8 cellular contexts compared by ENCODE assay signal in genomic region chr18:54392621-54393023, GRCh38. TPM values are rescaled to one million over a fixed set of nuclear protein-coding genes. Genes with fewer than 3 reads are reported as not detected.
A peak's percentile ranks its signal among the peaks of the same experiment; 100 is the strongest.
DNase-seq lines count a peak whose midpoint lies in the region; ATAC-seq and TF ChIP-seq lines count a peak whose summit lies in the region.

No MANE protein-coding gene starts in this region.

- no peaks in the 10 kb centered on the region for H3K9me3 ChIP-seq in CD8-positive, alpha-beta T cell (ENCODE audit: low read length)
- H3K9me3 ChIP-seq in heart right ventricle, result no peaks in the 10 kb centered on the region
- H3K9me3 ChIP-seq in gastrocnemius medialis, result no peaks in the 10 kb centered on the region

- no peak overlapping the region for H3K27ac ChIP-seq in CD8-positive, alpha-beta T cell (ENCODE audit: low read depth, low read length)
- H3K27ac ChIP-seq in heart right ventricle (no peak overlapping the region), gastrocnemius medialis (no peak overlapping the region)

- no peak for TF ChIP-seq POLR2A in gastrocnemius medialis (IDR thresholded peaks at IDR 0.05)

- no peaks in the 10 kb centered on the region for H3K36me3 Mint-ChIP-seq in CD8-positive, alpha-beta T cell

- H3K4me1 Mint-ChIP-seq in CD8-positive, alpha-beta T cell (ENCODE audit: low read depth), result peaks cover 4% of the 10 kb centered on the region

- peak; percentile 91 for TF ChIP-seq CTCF in CD8-positive, alpha-beta T cell (IDR thresholded peaks at IDR 0.05)
- TF ChIP-seq CTCF in WI38 (IDR thresholded peaks at IDR 0.05; ENCODE audit: low read depth, low read length) (peak; percentile 52; the same call in 1 of the 2 replicates), heart right ventricle (IDR thresholded peaks at IDR 0.05) (peak; percentile 56 to 78 (median 73)), gastrocnemius medialis (IDR thresholded peaks at IDR 0.05 in 4 of 5, conservative IDR thresholded peaks at IDR 0.05 in 1 of 5) (peak in 4 of 5 experiments; percentile 26 to 67 (median 52))

- H3K27me3 Mint-ChIP-seq in CD8-positive, alpha-beta T cell (ENCODE audit: low read depth), result peaks cover 11% of the 10 kb centered on the region

- no peak overlapping the region for H3K4me3 ChIP-seq in CD8-positive, alpha-beta T cell (ENCODE audit: low read depth, low read length)
- H3K4me3 ChIP-seq in WI38 (ENCODE audit: low read depth, low read length), result no peak overlapping the region
- H3K4me3 ChIP-seq in heart right ventricle, result no peak overlapping the region
- no peak overlapping the region for H3K4me3 ChIP-seq in gastrocnemius medialis

- peak; percentile 56 for ATAC-seq in CD8-positive, alpha-beta T cell
- ATAC-seq in GM18868 (IDR thresholded peaks at IDR 0.05; ENCODE audit: unreplicated experiment) (peak; percentile 55), HG03095 (IDR thresholded peaks at IDR 0.05; ENCODE audit: unreplicated experiment) (peak; percentile 75), heart right ventricle (peak in 2 of 8 donors; percentile 34 to 35), gastrocnemius medialis (peak; percentile 36 to 42)

- H3K36me3 ChIP-seq in CD8-positive, alpha-beta T cell (ENCODE audit: insufficient read depth, low read length), result no peaks in the 10 kb centered on the region
- H3K36me3 ChIP-seq in heart right ventricle (no peaks in the 10 kb centered on the region), gastrocnemius medialis (no peaks in the 10 kb centered on the region)

- intact Hi-C loops in CD8-positive, alpha-beta T cell (cut with DNase I, micrococcal nuclease), result loop anchor here (1.0 to 5.0 kb wide), 4 partner anchors 35 to 590 kb away; partner anchors contain the start of genes C18orf54 (in 1 of the 2) and STARD6 (in 1 of the 2)
- intact Hi-C loops in heart right ventricle (cut with DNase I) (loop anchor here in 4 of 10 donors (5.0 to 10.0 kb wide), 4 partner anchors 252 to 590 kb away; no protein-coding TSS in a partner anchor), gastrocnemius medialis (cut with DNase I; ENCODE audit: low total_unique reads) (no loop called here)

- no peaks in the 10 kb centered on the region for H3K4me1 ChIP-seq in CD8-positive, alpha-beta T cell (ENCODE audit: insufficient read depth, low read length)
- H3K4me1 ChIP-seq in heart right ventricle, result peaks cover 0 to 7% (median 0%) of the 10 kb centered on the region in 9 donors
- H3K4me1 ChIP-seq in gastrocnemius medialis, result no peaks in the 10 kb centered on the region

- H3K27ac Mint-ChIP-seq in CD8-positive, alpha-beta T cell, result no peak overlapping the region

- in situ Hi-C loops in gastrocnemius medialis (cut with MboI; ENCODE audit: low sequenced_read_pairs in 4 of 4), result no loop called here

- CTCF ChIA-PET in CD8-positive, alpha-beta T cell (lab: Charles Lee), result interaction anchor here (0.6 to 1.8 kb wide), 7 partner anchors 9 to 583 kb away, joined by 3 to 8 read pairs (median 3); no protein-coding TSS in a partner anchor

- POLR2A ChIA-PET in CD8-positive, alpha-beta T cell (lab: Charles Lee), result interaction anchor here (1.2 kb wide), 1 partner anchor 35 kb away, joined by 3 read pairs; the partner anchor contains the start of genes C18orf54 and STARD6

- DNase-seq in CD8-positive, alpha-beta T cell, result no peak
- peak; percentile 31 for DNase-seq in NCI-H2171 (lab: John Stamatoyannopoulos, UW)
- DNase-seq in heart right ventricle, result no peak
- no peak for DNase-seq in gastrocnemius medialis
- no peak for DNase-seq in cerebellar nuclear complex (lab: John Stamatoyannopoulos, UW)

- 48 to 49% methylated on average over 2 of the region's 2 CpGs for WGBS in heart right ventricle, 2 donors

- H3K4me3 Mint-ChIP-seq in CD8-positive, alpha-beta T cell, result no peak overlapping the region

- no peaks in the 10 kb centered on the region for H3K27me3 ChIP-seq in CD8-positive, alpha-beta T cell (ENCODE audit: insufficient read depth, low read length)
- no peaks in the 10 kb centered on the region for H3K27me3 ChIP-seq in heart right ventricle
- H3K27me3 ChIP-seq in gastrocnemius medialis, result no peaks in the 10 kb centered on the region

- no peaks in the 10 kb centered on the region for H3K9me3 Mint-ChIP-seq in CD8-positive, alpha-beta T cell

RNA-seq across cellular contexts. Expression of gene C18orf54, which starts 34.9 kb away (rescaled TPM):
- total RNA-seq in CD8-positive, alpha-beta T cell, result under 1 TPM; 0.33 to 0.42 TPM
- total RNA-seq in heart right ventricle (1 to 10 TPM in 4 of 10 donors, under 1 TPM in 6; 0.55 to 2.9 (median 0.90) TPM), gastrocnemius medialis (under 1 TPM in 3 of 4 donors, not detected in 1; 0.26 to 0.87 (median 0.44) TPM)
- under 1 TPM; 0.45 to 0.95 TPM for polyA plus RNA-seq in heart right ventricle

RNA-seq across cellular contexts. Expression of gene STARD6, which starts 35.0 kb away (rescaled TPM):
- not detected for total RNA-seq in CD8-positive, alpha-beta T cell
- under 1 TPM in 1 of 10 donors, not detected in 9; 0.47 TPM for total RNA-seq in heart right ventricle
- polyA plus RNA-seq in heart right ventricle, result not detected
- total RNA-seq in gastrocnemius medialis, result not detected
